1 cellular context compared by ENCODE assay signal in genomic region chr22:37733625-37734401, GRCh38.
TF ChIP-seq lines count a peak whose summit lies in the region.

No MANE protein-coding gene starts in this region.

TF ChIP-seq in HepG2, 621 proteins besides CTCF, POLR2A, EP300 and RAD21 (continued from another document):
- no peak for TF ChIP-seq THAP9 (CRISPR knock-in tag; IDR thresholded peaks at IDR 0.05; ENCODE audit: borderline replicate concordance)
- TF ChIP-seq RARG (CRISPR knock-in tag; IDR thresholded peaks at IDR 0.05; ENCODE audit: low read depth): no peak
- no peak; the same call in 1 of the 2 replicates for TF ChIP-seq MYC (CRISPR knock-in tag; IDR thresholded peaks at IDR 0.05; ENCODE audit: borderline replicate concordance)
- TF ChIP-seq FOXO1 (CRISPR knock-in tag; IDR thresholded peaks at IDR 0.05): no peak
- no peak for TF ChIP-seq ZNF841 (CRISPR knock-in tag; IDR thresholded peaks at IDR 0.05; ENCODE audit: borderline replicate concordance)
- no peak for TF ChIP-seq ZNF180 (CRISPR knock-in tag; IDR thresholded peaks at IDR 0.05; ENCODE audit: borderline replicate concordance, low read depth)
- TF ChIP-seq PAWR (CRISPR knock-in tag; IDR thresholded peaks at IDR 0.05; ENCODE audit: borderline replicate concordance): no peak
- TF ChIP-seq HMGXB3 (CRISPR knock-in tag; IDR thresholded peaks at IDR 0.05; ENCODE audit: borderline replicate concordance): no peak
- no peak for TF ChIP-seq ZNF503 (CRISPR knock-in tag; IDR thresholded peaks at IDR 0.05)
- no peak for TF ChIP-seq ZNF18 (CRISPR knock-in tag; IDR thresholded peaks at IDR 0.05; ENCODE audit: insufficient replicate concordance)
- no peak for TF ChIP-seq ZNF468 (CRISPR knock-in tag; IDR thresholded peaks at IDR 0.05)
- no peak for TF ChIP-seq FOXA1 (IDR thresholded peaks at IDR 0.05)
- TF ChIP-seq FOXA1 (CRISPR knock-in tag; IDR thresholded peaks at IDR 0.05): 0 out of 2 replicates have a peak, but pooled peaks have one; percentile 41
- TF ChIP-seq HNRNPL (IDR thresholded peaks at IDR 0.05; ENCODE audit: low read depth, low read length): no peak
- TF ChIP-seq ZNF773 (CRISPR knock-in tag; IDR thresholded peaks at IDR 0.05; ENCODE audit: borderline replicate concordance): no peak
- no peak for TF ChIP-seq RELA (CRISPR knock-in tag; IDR thresholded peaks at IDR 0.05)
- 0 out of 2 replicates have a peak, but pooled peaks have one; percentile 9 for TF ChIP-seq ATF2 (CRISPR knock-in tag; IDR thresholded peaks at IDR 0.05)
- 0 out of 2 replicates have a peak, but pooled peaks have one; percentile 15 for TF ChIP-seq DPF2 (CRISPR knock-in tag; IDR thresholded peaks at IDR 0.05; ENCODE audit: borderline replicate concordance, low read depth)
- no peak for TF ChIP-seq ZBTB20 (CRISPR knock-in tag; IDR thresholded peaks at IDR 0.05; ENCODE audit: borderline replicate concordance, low read depth)
- TF ChIP-seq ZBTB38 (CRISPR knock-in tag; IDR thresholded peaks at IDR 0.05): 0 out of 2 replicates have a peak, but pooled peaks have one; percentile 17
- no peak for TF ChIP-seq NCOA5 (CRISPR knock-in tag; IDR thresholded peaks at IDR 0.05)
- no peak for TF ChIP-seq ASH2L (IDR thresholded peaks at IDR 0.05; ENCODE audit: insufficient read length, low read depth, low read length)
- TF ChIP-seq AGO2 (optimal IDR thresholded peaks at IDR 0.05; ENCODE audit: low read depth, low read length): no peak
- no peak for TF ChIP-seq ZSCAN30 (CRISPR knock-in tag; IDR thresholded peaks at IDR 0.05)
- TF ChIP-seq CCDC6 (CRISPR knock-in tag; IDR thresholded peaks at IDR 0.05): no peak
- no peak for TF ChIP-seq PCBP1 (IDR thresholded peaks at IDR 0.05; ENCODE audit: borderline replicate concordance, low read depth, low read length)
- peak; percentile 53 for TF ChIP-seq ZFX (CRISPR knock-in tag; IDR thresholded peaks at IDR 0.05; ENCODE audit: low read depth)
- no peak for TF ChIP-seq TAF1 (CRISPR knock-in tag; IDR thresholded peaks at IDR 0.05)
- no peak for TF ChIP-seq IRX3 (CRISPR knock-in tag; IDR thresholded peaks at IDR 0.05; ENCODE audit: borderline replicate concordance, low read depth)
- TF ChIP-seq ZBTB44 (CRISPR knock-in tag; IDR thresholded peaks at IDR 0.05): no peak
- no peak for TF ChIP-seq MTERF4 (CRISPR knock-in tag; IDR thresholded peaks at IDR 0.05)
- no peak for TF ChIP-seq ARNT (IDR thresholded peaks at IDR 0.05)
- TF ChIP-seq ZNF788 (CRISPR knock-in tag; IDR thresholded peaks at IDR 0.05; ENCODE audit: borderline replicate concordance): 0 out of 2 replicates have a peak, but pooled peaks have one; percentile 19
- TF ChIP-seq ZFP91 (CRISPR knock-in tag; IDR thresholded peaks at IDR 0.05; ENCODE audit: borderline replicate concordance): no peak
- TF ChIP-seq IRF2 (CRISPR knock-in tag; IDR thresholded peaks at IDR 0.05): no peak
- TF ChIP-seq SAP130 (CRISPR knock-in tag; IDR thresholded peaks at IDR 0.05; ENCODE audit: low read depth): peak; percentile 20; the same call in 1 of the 2 replicates
- no peak for TF ChIP-seq PRDM10 (CRISPR knock-in tag; IDR thresholded peaks at IDR 0.05; ENCODE audit: low read depth)
- no peak for TF ChIP-seq CREM (IDR thresholded peaks at IDR 0.05)
- TF ChIP-seq CREM (CRISPR knock-in tag; IDR thresholded peaks at IDR 0.05): no peak
- TF ChIP-seq MAZ (IDR thresholded peaks at IDR 0.05; ENCODE audit: borderline replicate concordance, low read depth, low read length): no peak
- 0 out of 2 replicates have a peak, but pooled peaks have one; percentile 26 for TF ChIP-seq MAZ (CRISPR knock-in tag; IDR thresholded peaks at IDR 0.05; ENCODE audit: low read depth)
